11 cellular contexts compared by ENCODE assay signal in genomic region chr20:48789185-48789668, GRCh38. TPM values are rescaled to one million over a fixed set of nuclear protein-coding genes. Genes with fewer than 3 reads are reported as not detected.
DNase-seq lines count a peak whose midpoint lies in the region; ATAC-seq and TF ChIP-seq lines count a peak whose summit lies in the region.
"Had no signal": no experiment of that assay in that cellular context is flagged by ENCODE, and none has a peak within 500 bp of the region (broad histone marks: within the 10 kb centered on the region; RNA-seq: fewer than 3 reads in every experiment).

No MANE protein-coding gene starts in this region.

- H2AFZ ChIP-seq in mammary epithelial cell (ENCODE audit: low read depth, low read length) = no peak overlapping the region

- no peaks in the 10 kb centered on the region for H3K4me1 ChIP-seq in mammary epithelial cell (ENCODE audit: insufficient read depth, low read length)

- no peak for TF ChIP-seq CTCF in mammary epithelial cell (conservative IDR thresholded peaks at IDR 0.05 in 1 of 2, IDR thresholded peaks at IDR 0.05 in 1 of 2; ENCODE audit: extremely low read depth in 1 of 2, insufficient read depth in 1 of 2, low read depth in 1 of 2, low read length in 2 of 2)

- BruUV-seq in mammary epithelial cell (replicated peaks; lab: Mats Ljungman, UMichigan) = no TSS peak

- CTCF ChIA-PET in mammary epithelial cell (lab: Charles Lee; ENCODE audit: low non-redundant PET) = no interaction called here

- H3K9me3 Mint-ChIP-seq in naive thymus-derived CD8-positive, alpha-beta T cell = no peaks in the 10 kb centered on the region
- H3K9me3 Mint-ChIP-seq: WTC11 had no signal

- ATAC-seq in GM18502 (IDR thresholded peaks at IDR 0.05; ENCODE audit: poor library complexity, unreplicated experiment) = peak; percentile 32
- ATAC-seq in GM21515 (IDR thresholded peaks at IDR 0.05; ENCODE audit: unreplicated experiment) = peak; percentile 21
- peak; percentile 36 for ATAC-seq in HG03520 (IDR thresholded peaks at IDR 0.05; ENCODE audit: unreplicated experiment)
- no peak for ATAC-seq in naive thymus-derived CD8-positive, alpha-beta T cell
- ATAC-seq: HCT116, WTC11 had no signal

- no peaks in the 10 kb centered on the region for H3K79me2 ChIP-seq in mammary epithelial cell (ENCODE audit: insufficient read depth, low read length)

- H3K36me3 Mint-ChIP-seq in naive thymus-derived CD8-positive, alpha-beta T cell = peaks cover 0 to 10% (median 6%) of the 10 kb centered on the region in 3 donors
- H3K36me3 Mint-ChIP-seq: WTC11 had no signal

- no peaks in the 10 kb centered on the region for H3K9me3 ChIP-seq in mammary epithelial cell (replicated peaks; ENCODE audit: insufficient read depth, low read length)
- H3K9me3 ChIP-seq: breast epithelium had no signal

- H3K27me3 ChIP-seq in mammary epithelial cell (ENCODE audit: insufficient read depth, low read length) = peaks cover 5% of the 10 kb centered on the region
- H3K27me3 ChIP-seq: breast epithelium had no signal

- H3K27ac ChIP-seq in mammary epithelial cell (ENCODE audit: insufficient read depth, low read depth, low read length) = no peak overlapping the region

- H3K27me3 Mint-ChIP-seq in naive thymus-derived CD8-positive, alpha-beta T cell = no peaks in the 10 kb centered on the region

- peaks cover 5 to 68% (median 59%) of the 10 kb centered on the region in 4 donors for H3K4me1 Mint-ChIP-seq in naive thymus-derived CD8-positive, alpha-beta T cell

- in situ Hi-C loops in mammary epithelial cell (cut with MboI; ENCODE audit: low sequenced_read_pairs in 2 of 2) = no loop called here

- no peak overlapping the region for H3K4me2 ChIP-seq in mammary epithelial cell (ENCODE audit: insufficient read depth, low read depth, low read length)

- 60% methylated on average over 6 of the region's 6 CpGs for WGBS in mammary epithelial cell (ENCODE audit: low coverage, missing lambda C conversion rate)

- peak overlapping the region in 6 of 10 donors; percentile 3 to 26 (median 15) for H3K4me3 Mint-ChIP-seq in naive thymus-derived CD8-positive, alpha-beta T cell
- H3K4me3 Mint-ChIP-seq: WTC11 had no signal

- no peak overlapping the region for H3K9ac ChIP-seq in mammary epithelial cell (ENCODE audit: insufficient read depth, low read length)

- intact Hi-C loops in mammary epithelial cell (cut with micrococcal nuclease) = no loop called here

- POLR2A ChIA-PET in naive thymus-derived CD8-positive, alpha-beta T cell (lab: Charles Lee) = interaction anchor here (0.7 to 0.8 kb wide), 2 partner anchors 9 to 29 kb away, joined by 3 to 4 read pairs; no protein-coding TSS in a partner anchor

- H4K20me1 ChIP-seq in mammary epithelial cell (ENCODE audit: insufficient read depth, low read length) = no peaks in the 10 kb centered on the region

- H3K36me3 ChIP-seq in mammary epithelial cell (ENCODE audit: insufficient read depth, low read length) = no peaks in the 10 kb centered on the region
- H3K36me3 ChIP-seq: breast epithelium had no signal

- H3K27ac Mint-ChIP-seq in naive thymus-derived CD8-positive, alpha-beta T cell = peak overlapping the region in 8 of 10 donors; percentile 37 to 89 (median 75)
- H3K27ac Mint-ChIP-seq: WTC11 had no signal

- H3K4me3 ChIP-seq in mammary epithelial cell (replicated peaks in 1 of 3; ENCODE audit: insufficient read depth in 1 of 3, low read depth in 2 of 3, low read length in 3 of 3) = no peak overlapping the region
- H3K4me3 ChIP-seq: breast epithelium had no signal

- no peak for DNase-seq in naive thymus-derived CD8-positive, alpha-beta T cell
- DNase-seq in NCI-H2171 treated with DMSO at 0.1 percent for 48 hours (lab: John Stamatoyannopoulos, UW) = no peak
- no peak for DNase-seq in NCI-H128 (lab: John Stamatoyannopoulos, UW; ENCODE audit: unreplicated experiment)
- no peak for DNase-seq in mammary epithelial cell
- DNase-seq: foreskin fibroblast had no signal

- dilution Hi-C loops in mammary epithelial cell (cut with HindIII; ENCODE audit: low sequenced_read_pairs) = no loop called here

RNA-seq across cellular contexts. Expression of gene PREX1, which starts 38.6 kb away (rescaled TPM):
- 100 to 1,000 TPM; 140 to 141 TPM for total RNA-seq in naive thymus-derived CD8-positive, alpha-beta T cell
- 10 to 100 TPM; 14.4 to 38.5 (median 20.9) TPM for polyA plus RNA-seq in naive thymus-derived CD8-positive, alpha-beta T cell
- total RNA-seq in mammary epithelial cell = under 1 TPM in 1 of 2 donors, not detected in 1; 0.17 TPM
- polyA plus RNA-seq in mammary epithelial cell = 0.06 TPM
- polyA minus RNA-seq in mammary epithelial cell = not detected

Comparison
In these comparisons a context has a peak if more than half of its experiments do, and no peak if none do; other contexts are left out.
1. ATAC-seq: peak in GM18502 (single experiment), GM21515 (single experiment) and HG03520 (single experiment); none in naive thymus-derived CD8-positive, alpha-beta T cell (0 of 2).
2. RNA of gene PREX1, which starts 38.6 kb away (total RNA-seq): 140 to 141 TPM in naive thymus-derived CD8-positive, alpha-beta T cell; 0.17 TPM in mammary epithelial cell; every median in the first group is over 100 times any median in the second.